Comparison of ENCODE assay signal across 8 cellular contexts in genomic region chr1:37794372-37795339, GRCh38. TPM values are rescaled to one million over a fixed set of nuclear protein-coding genes. Genes with fewer than 3 reads are reported as not detected.
DNase-seq lines count a peak whose midpoint lies in the region; ATAC-seq and TF ChIP-seq lines count a peak whose summit lies in the region.

No MANE protein-coding gene starts in this region.

- peaks cover 14% of the 10 kb centered on the region for H3K27me3 ChIP-seq in brain microvascular endothelial cell (replicated peaks)

- H3K9me3 Mint-ChIP-seq in WTC11 (no peaks in the 10 kb centered on the region), type B pancreatic cell (no peaks in the 10 kb centered on the region)

- peaks cover 4% of the 10 kb centered on the region; the same call in 1 of the 2 replicates for H3K36me3 Mint-ChIP-seq in WTC11
- peaks cover 4% of the 10 kb centered on the region for H3K36me3 Mint-ChIP-seq in type B pancreatic cell

- CTCF ChIA-PET in WTC11 (lab: Charles Lee) = interaction anchor here (0.6 to 2.0 kb wide), 7 partner anchors 13 to 1240 kb away, joined by 3 to 10 read pairs (median 5); partner anchors contain the start of genes C1orf122, EPHA10, MTF1 and YRDC

- no peak overlapping the region for H3K4me3 ChIP-seq in brain microvascular endothelial cell (ENCODE audit: low read depth, low read length)

- ATAC-seq in HG03025 (IDR thresholded peaks at IDR 0.05; ENCODE audit: low FRiP score, unreplicated experiment) (peak; percentile 12), WTC11 (no peak; the same call in 1 of the 2 replicates)

- H3K4me1 Mint-ChIP-seq in WTC11 = peaks cover 12% of the 10 kb centered on the region
- no peaks in the 10 kb centered on the region for H3K4me1 Mint-ChIP-seq in type B pancreatic cell (ENCODE audit: unreplicated experiment)

- POLR2A ChIA-PET in WTC11 (lab: Charles Lee) = interaction anchor here (1.1 to 2.3 kb wide), 2 partner anchors 14 to 28 kb away, joined by 3 to 16 read pairs; partner anchors contain the start of genes C1orf122 and YRDC

- peak; percentile 70 for DNase-seq in DMS53 (lab: John Stamatoyannopoulos, UW)
- no peak for DNase-seq in DMS53 treated with DMSO at 0.1 percent for 48 hours (lab: John Stamatoyannopoulos, UW; ENCODE audit: unreplicated experiment)
- peak; percentile 17 for DNase-seq in WTC11 (ENCODE audit: low spot score)
- peak; percentile 18 for DNase-seq in iPS-NIHi7 (ENCODE audit: extremely low spot score)
- no peak for DNase-seq in type B pancreatic cell (ENCODE audit: extremely low spot score, unreplicated experiment)
- no peak for DNase-seq in brain microvascular endothelial cell
- no peak for DNase-seq in NCI-H2029 treated with DMSO at 0.1 percent for 48 hours (lab: John Stamatoyannopoulos, UW)

- H3K27me3 Mint-ChIP-seq in WTC11 (ENCODE audit: low read depth) = peaks cover 53% of the 10 kb centered on the region
- peaks cover 53% of the 10 kb centered on the region for H3K27me3 Mint-ChIP-seq in type B pancreatic cell

- H3K27ac Mint-ChIP-seq in WTC11 = no peak overlapping the region
- H3K27ac Mint-ChIP-seq in type B pancreatic cell = no peak overlapping the region

- in situ Hi-C loops in brain microvascular endothelial cell (cut with HindIII; ENCODE audit: low pct_ligation_motif_present, low sequenced_read_pairs) = no loop called here

- H3K27ac ChIP-seq in brain microvascular endothelial cell = no peak overlapping the region

- H3K4me3 Mint-ChIP-seq in WTC11 (peak overlapping the region; percentile 69), type B pancreatic cell (peak overlapping the region; percentile 86)

- TF ChIP-seq CTCF in WTC11 (IDR thresholded peaks at IDR 0.05) (no peak), type B pancreatic cell (conservative IDR thresholded peaks at IDR 0.05) (no peak), brain microvascular endothelial cell (IDR thresholded peaks at IDR 0.05; ENCODE audit: low read depth, low read length, missing control alignments) (no peak)

- no peaks in the 10 kb centered on the region for H3K36me3 ChIP-seq in brain microvascular endothelial cell (replicated peaks)

TF ChIP-seq in WTC11, 78 proteins besides CTCF, POLR2A, EP300 and RAD21:
- TF ChIP-seq ARID4B (CRISPR knock-in tag; IDR thresholded peaks at IDR 0.05; ENCODE audit: borderline replicate concordance) = no peak
- no peak for TF ChIP-seq ZNF423 (CRISPR knock-in tag; IDR thresholded peaks at IDR 0.05)
- TF ChIP-seq IRF1 (CRISPR knock-in tag; IDR thresholded peaks at IDR 0.05) = no peak
- 0 out of 2 replicates have a peak, but pooled peaks have one; percentile 22 for TF ChIP-seq ATF1 (CRISPR knock-in tag; IDR thresholded peaks at IDR 0.05)
- no peak for TF ChIP-seq EMX1 (CRISPR knock-in tag; IDR thresholded peaks at IDR 0.05)
- TF ChIP-seq NR3C1 (CRISPR knock-in tag; conservative IDR thresholded peaks at IDR 0.05; ENCODE audit: low read depth) = no peak

RNA-seq across cellular contexts. Expression of gene MANEAL, which starts 1.0 kb away (rescaled TPM):
- 4.2 to 6.4 TPM (median 5.9 TPM) in 3 replicates for total RNA-seq in WTC11 (2021)
- total RNA-seq in type B pancreatic cell (ENCODE audit: low replicate concordance) = 11.6 and 21.1 TPM in 2 replicates

RNA-seq across cellular contexts. Expression of gene C1orf122, which starts 12.9 kb away (rescaled TPM):
- total RNA-seq in WTC11 (2021) (42.5 to 50.7 TPM (median 45.9 TPM) in 3 replicates), type B pancreatic cell (ENCODE audit: low replicate concordance) (38.9 and 49.6 TPM in 2 replicates)

RNA-seq across cellular contexts. Expression of gene YRDC, which starts 13.4 kb away (rescaled TPM):
- total RNA-seq in WTC11 (2021) (20.1 to 24.6 TPM (median 22.7 TPM) in 3 replicates), type B pancreatic cell (ENCODE audit: low replicate concordance) (12.7 and 19.2 TPM in 2 replicates)

RNA-seq across cellular contexts. Expression of gene EPHA10, which starts 29.7 kb away (rescaled TPM):
- total RNA-seq in WTC11 (2021) (1.3 to 1.5 TPM (median 1.3 TPM) in 3 replicates), type B pancreatic cell (ENCODE audit: low replicate concordance) (0.97 and 1.0 TPM in 2 replicates)

Comparison
In these comparisons a context has a peak if more than half of its experiments do, and no peak if none do; other contexts are left out.
1. DNase-seq: peak in DMS53 (single experiment), WTC11 (single experiment) and iPS-NIHi7 (single experiment); none in DMS53 treated with DMSO at 0.1 percent for 48 hours (single experiment), type B pancreatic cell (single experiment), brain microvascular endothelial cell (single experiment) and NCI-H2029 treated with DMSO at 0.1 percent for 48 hours (single experiment).